In the genomic region with DNA sequence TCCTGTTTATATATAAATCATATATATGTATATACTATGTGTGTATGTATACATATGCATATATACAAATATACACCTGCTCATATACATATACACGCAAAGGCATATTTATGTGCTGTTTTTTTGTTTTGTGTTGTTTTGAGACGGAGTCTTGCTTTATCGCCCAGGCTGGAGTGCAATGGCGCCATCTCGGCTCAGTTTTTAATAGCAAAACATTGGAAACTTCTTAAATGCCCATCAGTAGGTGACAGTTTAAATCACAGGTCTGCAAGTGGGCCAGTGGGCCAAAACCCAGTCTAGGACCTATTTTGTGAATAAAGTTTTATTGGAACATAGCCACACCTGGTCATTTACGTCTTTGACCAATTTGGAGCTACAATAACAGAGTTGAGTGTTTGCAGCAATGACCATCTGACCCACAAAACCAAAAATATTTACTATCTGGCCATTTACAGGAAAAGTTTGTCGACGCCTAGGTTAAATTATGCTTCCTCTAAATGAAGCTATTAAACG, we compare ENCODE assay signal across 13 cellular contexts.
DNase-seq lines count a peak whose midpoint lies in the region; ATAC-seq and TF ChIP-seq lines count a peak whose summit lies in the region.
"Had no signal": no experiment of that assay in that cellular context is flagged by ENCODE, and none has a peak within 500 bp of the region (broad histone marks: within the 10 kb centered on the region; RNA-seq: fewer than 3 reads in every experiment).

No MANE protein-coding gene starts in this region.

- TF ChIP-seq EP300 in ovary (IDR thresholded peaks at IDR 0.05): no peak

- no peak overlapping the region for H2AFZ ChIP-seq in GM23248
- no peak overlapping the region for H2AFZ ChIP-seq in smooth muscle cell (ENCODE audit: low read depth)

- TF ChIP-seq POLR2A in ovary (IDR thresholded peaks at IDR 0.05): no peak

- no peaks in the 10 kb centered on the region for H4K20me1 ChIP-seq in GM23248 (ENCODE audit: insufficient read depth)
- no peaks in the 10 kb centered on the region for H4K20me1 ChIP-seq in smooth muscle cell (ENCODE audit: low read depth)

- H3K4me3 ChIP-seq in GM23248: no peak overlapping the region
- no peak overlapping the region for H3K4me3 ChIP-seq in brain microvascular endothelial cell (ENCODE audit: low read depth, low read length)
- no peak overlapping the region for H3K4me3 ChIP-seq in smooth muscle cell
- H3K4me3 ChIP-seq in ovary: no peak overlapping the region

- H3K9ac ChIP-seq in GM23248 (peak overlapping the region; percentile 77), smooth muscle cell (ENCODE audit: low read depth) (peak overlapping the region; percentile 65)

- H3K27me3 ChIP-seq in GM23248 (replicated peaks; ENCODE audit: insufficient read depth) (no peaks in the 10 kb centered on the region), brain microvascular endothelial cell (replicated peaks) (no peaks in the 10 kb centered on the region), smooth muscle cell (ENCODE audit: low read depth) (no peaks in the 10 kb centered on the region), ovary (no peaks in the 10 kb centered on the region)

- no peaks in the 10 kb centered on the region for H3K9me2 ChIP-seq in GM23248 (ENCODE audit: insufficient read depth)

- H3K4me1 ChIP-seq in GM23248 (ENCODE audit: insufficient read depth) (peaks cover 24% of the 10 kb centered on the region), smooth muscle cell (ENCODE audit: low read depth) (peaks cover 7% of the 10 kb centered on the region), ovary (ENCODE audit: insufficient read depth) (peaks cover 9% of the 10 kb centered on the region)

- no peak for ATAC-seq in GM21381 (IDR thresholded peaks at IDR 0.05; ENCODE audit: unreplicated experiment)

- H3K36me3 ChIP-seq in GM23248 (ENCODE audit: low read depth) (no peaks in the 10 kb centered on the region), brain microvascular endothelial cell (replicated peaks) (no peaks in the 10 kb centered on the region), smooth muscle cell (ENCODE audit: low read depth) (no peaks in the 10 kb centered on the region), ovary (no peaks in the 10 kb centered on the region)

- H3K9me3 ChIP-seq in GM23248 (ENCODE audit: low read depth): no peaks in the 10 kb centered on the region
- H3K9me3 ChIP-seq in smooth muscle cell (replicated peaks; ENCODE audit: low read depth): no peaks in the 10 kb centered on the region
- no peaks in the 10 kb centered on the region for H3K9me3 ChIP-seq in ovary

- H3K27ac ChIP-seq in GM23248 (peak overlapping the region; percentile 94), brain microvascular endothelial cell (peak overlapping the region; percentile 92), smooth muscle cell (ENCODE audit: low read depth) (peak overlapping the region; percentile 93), ovary (peak overlapping the region in 1 of 2 donors; percentile 64)

- no peak for TF ChIP-seq CTCF in brain microvascular endothelial cell (IDR thresholded peaks at IDR 0.05; ENCODE audit: low read depth, low read length, missing control alignments)
- no peak for TF ChIP-seq CTCF in smooth muscle cell (IDR thresholded peaks at IDR 0.05; ENCODE audit: borderline replicate concordance, insufficient read depth, poor library complexity, severe bottlenecking)
- no peak for TF ChIP-seq CTCF in ovary (IDR thresholded peaks at IDR 0.05)

- intact Hi-C loops in ovary (cut with DNase I): loop anchor here in 3 of 4 donors (5.0 to 10.0 kb wide), 4 partner anchors 81 to 462 kb away; a partner anchor contains a TSS

- in situ Hi-C loops in GM23248 (cut with MboI) (no loop called here), brain microvascular endothelial cell (cut with HindIII; ENCODE audit: low pct_ligation_motif_present, low sequenced_read_pairs) (no loop called here)

- H3F3A ChIP-seq in GM23248 (ENCODE audit: insufficient read depth) (peaks cover 17% of the 10 kb centered on the region), smooth muscle cell (ENCODE audit: low read depth) (no peaks in the 10 kb centered on the region)

- H3K4me2 ChIP-seq in GM23248 (ENCODE audit: unreplicated experiment) (no peak overlapping the region), smooth muscle cell (no peak overlapping the region)

- no peak for DNase-seq in GM23248
- no peak for DNase-seq in brain microvascular endothelial cell
- DNase-seq in islet precursor cell: peak; percentile 20
- no peak for DNase-seq in smooth muscle cell (lab: John Stamatoyannopoulos, UW; ENCODE audit: unreplicated experiment)
- DNase-seq in activated CD8-positive, alpha-beta memory T cell treated with anti-CD3 and anti-CD28 coated beads for 24 hours: no peak
- DNase-seq in NOMO-1 (lab: John Stamatoyannopoulos, UW; ENCODE audit: unreplicated experiment in 2 of 2): no peak
- no peak for DNase-seq in ovary
- DNase-seq: activated CD4-positive, alpha-beta memory T cell treated with anti-CD3 and anti-CD28 coated beads, Interleukin-2, amount 10 ng/mL, durations not matched to agents 7 days and 5 days; activated naive CD4-positive, alpha-beta T cell; GOT3; stimulated activated CD4-positive, alpha-beta T cell treated with anti-CD3 and anti-CD28 coated beads, Interleukin-15, amount 100 ng/mL, for 24 hours; T-helper 9 cell had no signal

- WGBS in GM23248 (ENCODE audit: low coverage in 1 of 2, low lambda C conversion rate in 2 of 2, missing lambda C conversion rate in 2 of 2), 2 experiments: 80% methylated on average over 9 of the region's 9 CpGs
- 80% methylated on average over 9 of the region's 9 CpGs for WGBS in smooth muscle cell (ENCODE audit: low lambda C conversion rate)
- WGBS in ovary, 3 donors: 78 to 84% (median 84%) methylated on average over 9 of the region's 9 CpGs

- H3K79me2 ChIP-seq in GM23248 (ENCODE audit: insufficient read depth) (no peaks in the 10 kb centered on the region), smooth muscle cell (ENCODE audit: low read depth) (no peaks in the 10 kb centered on the region)
